Comparison of ENCODE assay signal across 8 cellular contexts in genomic region chr16:81808933-81809480, GRCh38. TPM values are rescaled to one million over a fixed set of nuclear protein-coding genes. Genes with fewer than 3 reads are reported as not detected.
DNase-seq lines count a peak whose midpoint lies in the region; ATAC-seq, FAIRE-seq and TF ChIP-seq lines count a peak whose summit lies in the region.

No MANE protein-coding gene starts in this region.

- FAIRE-seq in GM18507 (lab: Jason Lieb, UNC) (peak; percentile 100), HTR-8/SVneo (lab: Jason Lieb, UNC) (no peak)

- DNase-seq in GM18507 (ENCODE audit: extremely low spot score, insufficient read length, low read depth), result peak; percentile 62
- peak; percentile 15 for DNase-seq in HT-29 (ENCODE audit: low spot score)
- DNase-seq in left colon, result peak in 1 of 2 donors; percentile 48
- no peak for DNase-seq in NCI-H1436 treated with DMSO at 0.1 percent for 48 hours (lab: John Stamatoyannopoulos, UW)
- DNase-seq in globus pallidus (ENCODE audit: low spot score), result no peak
- DNase-seq in HEK293T (ENCODE audit: extremely low spot score), result no peak
- DNase-seq in HTR-8/SVneo (ENCODE audit: insufficient read length, low spot score), result no peak

- ATAC-seq in GM21619 (IDR thresholded peaks at IDR 0.05; ENCODE audit: unreplicated experiment) (peak; percentile 63), left colon (peak; percentile 90)

- CTCF ChIA-PET in HEK293T (lab: Yijun Ruan, JAX), result interaction anchor here (0.7 kb wide), 1 partner anchor 9 kb away, joined by 5 read pairs; no protein-coding TSS in a partner anchor

- intact Hi-C loops in left colon (cut with DNase I, micrococcal nuclease), result no loop called here

- POLR2A ChIA-PET in HEK293T (lab: Yijun Ruan, JAX), result interaction anchor here (1.0 kb wide), 1 partner anchor 10 kb away, joined by 3 read pairs; no protein-coding TSS in a partner anchor

TF ChIP-seq in HEK293T, 16 proteins besides CTCF, POLR2A, EP300 and RAD21:
- TF ChIP-seq TARDBP (IDR thresholded peaks at IDR 0.05), result no peak
- TF ChIP-seq ARNT (IDR thresholded peaks at IDR 0.05), result no peak
- TF ChIP-seq LEF1 (IDR thresholded peaks at IDR 0.05; ENCODE audit: borderline replicate concordance), result no peak
- TF ChIP-seq BHLHE40 (IDR thresholded peaks at IDR 0.05; ENCODE audit: borderline replicate concordance), result no peak
- TF ChIP-seq CTBP1 (IDR thresholded peaks at IDR 0.05; ENCODE audit: borderline replicate concordance), result no peak
- TF ChIP-seq FOXA1 (IDR thresholded peaks at IDR 0.05), result no peak
- TF ChIP-seq SP1 (IDR thresholded peaks at IDR 0.05), result no peak
- TF ChIP-seq, protein P1, sequence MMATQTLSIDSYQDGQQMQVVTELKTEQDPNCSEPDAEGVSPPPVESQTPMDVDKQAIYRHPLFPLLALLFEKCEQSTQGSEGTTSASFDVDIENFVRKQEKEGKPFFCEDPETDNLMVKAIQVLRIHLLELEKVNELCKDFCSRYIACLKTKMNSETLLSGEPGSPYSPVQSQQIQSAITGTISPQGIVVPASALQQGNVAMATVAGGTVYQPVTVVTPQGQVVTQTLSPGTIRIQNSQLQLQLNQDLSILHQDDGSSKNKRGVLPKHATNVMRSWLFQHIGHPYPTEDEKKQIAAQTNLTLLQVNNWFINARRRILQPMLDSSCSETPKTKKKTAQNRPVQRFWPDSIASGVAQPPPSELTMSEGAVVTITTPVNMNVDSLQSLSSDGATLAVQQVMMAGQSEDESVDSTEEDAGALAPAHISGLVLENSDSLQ (IDR thresholded peaks at IDR 0.05), result no peak
- TF ChIP-seq ELF4 (IDR thresholded peaks at IDR 0.05), result no peak
- no peak for TF ChIP-seq L3MBTL2 (conservative IDR thresholded peaks at IDR 0.05)
- TF ChIP-seq HDGF (IDR thresholded peaks at IDR 0.05; ENCODE audit: borderline replicate concordance), result no peak
- no peak for TF ChIP-seq NFRKB (IDR thresholded peaks at IDR 0.05)
- no peak for TF ChIP-seq FOXK2 (IDR thresholded peaks at IDR 0.05)
- no peak for TF ChIP-seq SUZ12 (IDR thresholded peaks at IDR 0.05)
- TF ChIP-seq ZNF384 (IDR thresholded peaks at IDR 0.05), result no peak
- no peak for TF ChIP-seq FOXM1 (IDR thresholded peaks at IDR 0.05; ENCODE audit: borderline replicate concordance)

RNA-seq across cellular contexts. Expression of gene PLCG2, which starts 29.9 kb away (rescaled TPM):
- 1.6 and 3.0 TPM in 2 replicates for total RNA-seq in HT-29 (2014; rRNA removed; shearing (Covaris generic))
- total RNA-seq in left colon, result 10 to 100 TPM; 16.7 to 20.0 TPM

Comparison
In these comparisons a context has a peak if more than half of its experiments do, and no peak if none do; other contexts are left out.
1. DNase-seq: peak in GM18507 (single experiment) and HT-29 (single experiment); none in NCI-H1436 treated with DMSO at 0.1 percent for 48 hours (single experiment), globus pallidus (single experiment), HEK293T (single experiment) and HTR-8/SVneo (single experiment).